1 cellular context compared by ENCODE assay signal in the genomic region with DNA sequence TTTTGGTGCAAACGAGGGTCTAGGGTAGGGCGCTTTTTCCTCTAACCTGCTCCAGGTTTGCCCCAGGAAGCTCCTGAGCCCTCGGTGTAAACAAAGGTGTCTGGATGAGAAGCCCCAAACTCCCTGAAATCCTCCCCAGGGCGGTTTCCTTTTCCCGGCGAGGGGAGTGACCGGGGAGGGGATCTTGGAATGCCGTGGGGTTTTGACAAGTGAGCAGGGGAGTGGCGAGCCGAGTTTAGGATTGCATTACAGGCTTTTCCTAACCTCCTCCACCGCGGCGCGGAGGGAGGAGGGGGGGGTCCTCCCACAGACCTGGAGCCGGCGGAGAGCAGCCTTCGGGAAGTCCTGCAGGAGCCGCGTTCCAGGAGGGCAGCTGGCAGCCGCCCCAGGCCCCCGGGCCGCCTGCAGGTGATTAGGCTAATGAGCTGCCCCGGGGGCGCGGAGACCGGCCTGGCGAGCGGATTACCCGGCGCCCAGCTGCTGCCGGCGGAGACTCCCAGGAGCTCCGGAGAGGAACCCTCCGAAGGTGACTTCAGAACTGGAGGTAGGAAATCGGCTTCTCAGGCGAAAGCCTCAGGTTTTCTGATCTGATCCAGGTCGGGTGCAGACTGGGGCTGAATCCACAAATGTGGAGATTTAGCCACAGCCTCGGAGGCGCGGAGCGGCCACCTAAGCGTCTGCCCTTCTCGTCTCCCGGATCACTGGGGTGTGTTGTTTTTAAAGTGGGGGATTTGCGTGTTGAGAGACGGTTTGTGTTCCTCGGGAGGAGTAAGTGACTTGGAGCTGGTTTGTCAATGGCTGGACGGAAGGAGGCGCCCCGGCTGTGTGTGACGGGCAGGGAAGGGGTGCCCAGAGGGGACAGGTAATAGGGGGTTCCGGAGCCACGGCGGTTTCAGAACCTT.
TF ChIP-seq lines count a peak whose summit lies in the region.

No MANE protein-coding gene starts in this region.

TF ChIP-seq in HEK293, 187 proteins besides CTCF, POLR2A, EP300 and RAD21 (continued from another document):
- TF ChIP-seq, protein P1, sequence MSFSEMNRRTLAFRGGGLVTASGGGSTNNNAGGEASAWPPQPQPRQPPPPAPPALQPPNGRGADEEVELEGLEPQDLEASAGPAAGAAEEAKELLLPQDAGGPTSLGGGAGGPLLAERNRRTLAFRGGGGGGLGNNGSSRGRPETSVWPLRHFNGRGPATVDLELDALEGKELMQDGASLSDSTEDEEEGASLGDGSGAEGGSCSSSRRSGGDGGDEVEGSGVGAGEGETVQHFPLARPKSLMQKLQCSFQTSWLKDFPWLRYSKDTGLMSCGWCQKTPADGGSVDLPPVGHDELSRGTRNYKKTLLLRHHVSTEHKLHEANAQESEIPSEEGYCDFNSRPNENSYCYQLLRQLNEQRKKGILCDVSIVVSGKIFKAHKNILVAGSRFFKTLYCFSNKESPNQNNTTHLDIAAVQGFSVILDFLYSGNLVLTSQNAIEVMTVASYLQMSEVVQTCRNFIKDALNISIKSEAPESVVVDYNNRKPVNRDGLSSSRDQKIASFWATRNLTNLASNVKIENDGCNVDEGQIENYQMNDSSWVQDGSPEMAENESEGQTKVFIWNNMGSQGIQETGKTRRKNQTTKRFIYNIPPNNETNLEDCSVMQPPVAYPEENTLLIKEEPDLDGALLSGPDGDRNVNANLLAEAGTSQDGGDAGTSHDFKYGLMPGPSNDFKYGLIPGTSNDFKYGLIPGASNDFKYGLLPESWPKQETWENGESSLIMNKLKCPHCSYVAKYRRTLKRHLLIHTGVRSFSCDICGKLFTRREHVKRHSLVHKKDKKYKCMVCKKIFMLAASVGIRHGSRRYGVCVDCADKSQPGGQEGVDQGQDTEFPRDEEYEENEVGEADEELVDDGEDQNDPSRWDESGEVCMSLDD (tag by site-specific recombination; IDR thresholded peaks at IDR 0.05), result no peak; the same call in 1 of the 2 replicates
